27 cellular contexts compared by ENCODE assay signal in the genomic region with DNA sequence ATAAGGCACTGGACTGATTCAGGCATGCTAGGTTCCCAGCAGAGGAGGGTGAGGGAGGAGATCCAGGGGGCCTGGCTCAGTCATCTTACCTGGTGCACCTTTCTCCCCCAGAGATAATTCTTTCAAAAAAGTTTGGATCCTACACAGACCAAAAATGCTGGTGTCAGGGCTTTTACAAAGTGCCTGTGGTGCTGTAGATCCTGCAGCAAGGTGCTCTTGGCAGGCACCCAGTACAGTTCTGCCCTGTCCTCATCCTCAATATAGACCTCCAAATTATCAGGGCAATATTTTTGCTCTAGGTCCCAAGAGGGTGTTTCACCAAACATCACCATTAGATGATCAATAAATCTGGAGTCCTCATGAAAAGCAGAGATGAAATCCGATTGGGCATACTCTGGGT.
"Had no signal": no experiment of that assay in that cellular context is flagged by ENCODE, and none has a peak within 500 bp of the region (broad histone marks: within the 10 kb centered on the region; RNA-seq: fewer than 3 reads in every experiment).

No MANE protein-coding gene starts in this region.

- FAIRE-seq: endometrium, frontal cortex, kidney had no signal

- H3K27me3 ChIP-seq: colonic mucosa, foreskin keratinocyte, gastroesophageal sphincter, heart left ventricle, hepatocyte, left lung had no signal

- H3K4me1 ChIP-seq: colonic mucosa, gastroesophageal sphincter, heart left ventricle, left lung, lower lobe of right lung had no signal

- H3K4me3 ChIP-seq: colonic mucosa, gastroesophageal sphincter, heart left ventricle, hepatocyte, left lung, lower lobe of right lung, mucosa of descending colon had no signal

- H3K4me3 Mint-ChIP-seq: dendritic cell treated with granulocyte-macrophage colony-stimulating factor and Interleukin-4, amounts not matched to agents 40 ng/mL and 50 ng/mL, for 4 days; effector memory CD8-positive, alpha-beta T cell; endodermal cell; immature natural killer cell; mesothelial cell of epicardium; naive B cell had no signal

- DNase-seq: colonic mucosa; cortex of kidney; effector CD8-positive, alpha-beta T cell; effector memory CD8-positive, alpha-beta T cell; endodermal cell; erythroblast; foreskin keratinocyte; heart left ventricle; hypothalamus; immature natural killer cell; islet precursor cell; kidney; kidney glomerular epithelial cell; left lung; left ventricle myocardium superior; lower lobe of right lung; mesenchymal stem cell; mucosa of descending colon; naive B cell had no signal

- H3K36me3 ChIP-seq: colonic mucosa, gastroesophageal sphincter, heart left ventricle, left lung, lower lobe of right lung had no signal

- H3K27me3 Mint-ChIP-seq: dendritic cell treated with granulocyte-macrophage colony-stimulating factor and Interleukin-4, amounts not matched to agents 40 ng/mL and 50 ng/mL, for 4 days; effector memory CD8-positive, alpha-beta T cell; naive B cell had no signal

- H3K27ac ChIP-seq: colonic mucosa, epithelial cell of prostate, foreskin keratinocyte, gastroesophageal sphincter, heart left ventricle, hepatocyte, left lung, lower lobe of right lung had no signal

- H3K9me3 ChIP-seq: colonic mucosa had no signal

- ATAC-seq: effector memory CD8-positive, alpha-beta T cell; esophagus mucosa; foreskin keratinocyte; gastroesophageal sphincter; heart left ventricle; left lung; left ventricle myocardium superior; lower lobe of right lung; mucosa of descending colon had no signal

- H3K27ac Mint-ChIP-seq: dendritic cell treated with granulocyte-macrophage colony-stimulating factor and Interleukin-4, amounts not matched to agents 40 ng/mL and 50 ng/mL, for 4 days; effector memory CD8-positive, alpha-beta T cell; endodermal cell; immature natural killer cell; mesothelial cell of epicardium; naive B cell had no signal

- H3K4me1 Mint-ChIP-seq: endodermal cell, immature natural killer cell had no signal
